14 cellular contexts compared by ENCODE assay signal in genomic region chr3:45861043-45861846, GRCh38. TPM values are rescaled to one million over a fixed set of nuclear protein-coding genes. Genes with fewer than 3 reads are reported as not detected.
DNase-seq lines count a peak whose midpoint lies in the region; ATAC-seq lines count a peak whose summit lies in the region.
"Had no signal": no experiment of that assay in that cellular context is flagged by ENCODE, and none has a peak within 500 bp of the region (broad histone marks: within the 10 kb centered on the region; RNA-seq: fewer than 3 reads in every experiment).

No MANE protein-coding gene starts in this region.

- peaks cover 7% of the 10 kb centered on the region for H3K9me3 ChIP-seq in KOPT-K1 (ENCODE audit: insufficient read depth, low read length, poor library complexity, severe bottlenecking)
- H3K9me3 ChIP-seq: upper lobe of right lung had no signal

- peak; percentile 70 to 75 for ATAC-seq in activated T-cell treated with anti-CD3 and anti-CD28 coated beads, Interleukin-2, amount 50 U/mL, for 4 hours
- peak; percentile 71 for ATAC-seq in GM21723 (IDR thresholded peaks at IDR 0.05; ENCODE audit: unreplicated experiment)
- ATAC-seq in stimulated activated naive B cell treated with anti-CD40 and anti-IgM and Interleukin-4, amounts not matched to agents 10 μg/mL and 1 μg/mL and 100 μg/mL, for 72 hours (replicated peaks): peak; percentile 47 to 50
- ATAC-seq in HG03097 (IDR thresholded peaks at IDR 0.05; ENCODE audit: low FRiP score, unreplicated experiment): no peak
- ATAC-seq: upper lobe of right lung had no signal

- H3K9me3 Mint-ChIP-seq in activated T-cell treated with anti-CD3 and anti-CD28 coated beads, Interleukin-2, amount 50 U/mL, for 4 hours: peaks cover 5% of the 10 kb centered on the region
- H3K9me3 Mint-ChIP-seq in stimulated activated naive B cell treated with anti-CD40 and anti-IgM and Interleukin-4, amounts not matched to agents 10 μg/mL and 1 μg/mL and 100 μg/mL, for 72 hours: peaks cover 5 to 11% of the 10 kb centered on the region in 2 donors

- peak overlapping the region; percentile 39 for H3K27ac ChIP-seq in KOPT-K1 (ENCODE audit: low read depth, low read length, poor library complexity, severe bottlenecking)
- H3K27ac ChIP-seq: upper lobe of right lung had no signal

- peak overlapping the region; percentile 2 for H3K27ac Mint-ChIP-seq in stimulated activated naive B cell treated with anti-CD40 and anti-IgM and Interleukin-4, amounts not matched to agents 10 μg/mL and 1 μg/mL and 100 μg/mL, for 72 hours
- H3K27ac Mint-ChIP-seq: activated naive CD8-positive, alpha-beta T cell treated with anti-CD3 and anti-CD28 coated beads, Interleukin-2, amount 10 ng/mL, durations not matched to agents 7 days and 5 days had no signal

- no peak overlapping the region for H3K4me3 Mint-ChIP-seq in activated T-cell treated with anti-CD3 and anti-CD28 coated beads, Interleukin-2, amount 50 U/mL, for 4 hours
- no peak overlapping the region for H3K4me3 Mint-ChIP-seq in stimulated activated naive B cell treated with anti-CD40 and anti-IgM and Interleukin-4, amounts not matched to agents 10 μg/mL and 1 μg/mL and 100 μg/mL, for 72 hours
- H3K4me3 Mint-ChIP-seq: activated naive CD8-positive, alpha-beta T cell treated with anti-CD3 and anti-CD28 coated beads, Interleukin-2, amount 10 ng/mL, durations not matched to agents 7 days and 5 days had no signal

- H3K4me1 Mint-ChIP-seq in activated T-cell treated with anti-CD3 and anti-CD28 coated beads, Interleukin-2, amount 50 U/mL, for 4 hours (ENCODE audit: low read depth): peaks cover 38% of the 10 kb centered on the region
- H3K4me1 Mint-ChIP-seq in stimulated activated naive B cell treated with anti-CD40 and anti-IgM and Interleukin-4, amounts not matched to agents 10 μg/mL and 1 μg/mL and 100 μg/mL, for 72 hours: peaks cover 16 to 43% of the 10 kb centered on the region in 2 donors

- no peaks in the 10 kb centered on the region for H3K36me3 Mint-ChIP-seq in activated T-cell treated with anti-CD3 and anti-CD28 coated beads, Interleukin-2, amount 50 U/mL, for 4 hours (ENCODE audit: insufficient read depth)
- H3K36me3 Mint-ChIP-seq in stimulated activated naive B cell treated with anti-CD40 and anti-IgM and Interleukin-4, amounts not matched to agents 10 μg/mL and 1 μg/mL and 100 μg/mL, for 72 hours: peaks cover 0 to 6% of the 10 kb centered on the region in 2 donors
- H3K36me3 Mint-ChIP-seq: activated naive CD8-positive, alpha-beta T cell treated with anti-CD3 and anti-CD28 coated beads, Interleukin-2, amount 10 ng/mL, durations not matched to agents 7 days and 5 days had no signal

- H3K36me3 ChIP-seq in KOPT-K1 (ENCODE audit: insufficient read depth, low read length): peaks cover 27% of the 10 kb centered on the region
- H3K36me3 ChIP-seq: upper lobe of right lung had no signal

- H3K27me3 Mint-ChIP-seq in activated T-cell treated with anti-CD3 and anti-CD28 coated beads, Interleukin-2, amount 50 U/mL, for 4 hours (ENCODE audit: low read depth): peaks cover 29% of the 10 kb centered on the region
- H3K27me3 Mint-ChIP-seq in stimulated activated naive B cell treated with anti-CD40 and anti-IgM and Interleukin-4, amounts not matched to agents 10 μg/mL and 1 μg/mL and 100 μg/mL, for 72 hours: peaks cover 0 to 5% of the 10 kb centered on the region in 2 donors

- DNase-seq in activated T-cell treated with anti-CD3 and anti-CD28 coated beads, Interleukin-2, amount 50 U/mL, for 4 hours: no peak
- no peak for DNase-seq in activated T-cell treated with anti-CD3 and anti-CD28 coated beads, Interleukin-2, amount 50 U/mL, for 48 hours
- DNase-seq in stimulated activated naive B cell treated with anti-CD40 and anti-IgM and Interleukin-4, amounts not matched to agents 10 μg/mL and 1 μg/mL and 100 μg/mL, for 72 hours: no peak
- DNase-seq in superior temporal gyrus (ENCODE audit: extremely low spot score): no peak
- DNase-seq in NCI-H1417 (lab: John Stamatoyannopoulos, UW): no peak
- DNase-seq: activated CD4-positive, alpha-beta T cell treated with anti-CD3 and anti-CD28 coated beads for 4 hours; activated naive CD8-positive, alpha-beta T cell treated with anti-CD3 and anti-CD28 coated beads, Interleukin-2, amount 10 ng/mL, durations not matched to agents 7 days and 5 days; NCI-H1105; upper lobe of right lung had no signal

RNA-seq across cellular contexts. Expression of gene LZTFL1, which starts 19.3 kb away (rescaled TPM):
- 1 to 10 TPM; 4.6 to 7.5 (median 7.0) TPM for total RNA-seq in activated T-cell treated with anti-CD3 and anti-CD28 coated beads, Interleukin-2, amount 50 U/mL, for 4 hours

RNA-seq across cellular contexts. Expression of gene CCR9, which starts 25.1 kb away (rescaled TPM):
- total RNA-seq in activated T-cell treated with anti-CD3 and anti-CD28 coated beads, Interleukin-2, amount 50 U/mL, for 4 hours: not detected
- total RNA-seq: HT-29, SK-MEL-5, upper lobe of right lung had no signal
